Comparison of ENCODE assay signal across 27 cellular contexts in genomic region chr9:126531591-126531990, GRCh38.
DNase-seq lines count a peak whose midpoint lies in the region; ATAC-seq, FAIRE-seq and TF ChIP-seq lines count a peak whose summit lies in the region.
"Had no signal": no experiment of that assay in that cellular context is flagged by ENCODE, and none has a peak within 500 bp of the region (broad histone marks: within the 10 kb centered on the region; RNA-seq: fewer than 3 reads in every experiment).

No MANE protein-coding gene starts in this region.

- ATAC-seq in WTC11: no peak
- no peak for ATAC-seq in GM21529 (IDR thresholded peaks at IDR 0.05; ENCODE audit: unreplicated experiment)
- ATAC-seq: body of pancreas; stimulated activated naive CD8-positive, alpha-beta T cell treated with anti-CD3 and anti-CD28 coated beads, Interleukin-15, Interleukin-2, amounts not matched to agents 100 U/mL and 50 U/mL, for 24 hours had no signal

- no peaks in the 10 kb centered on the region for H4K20me1 ChIP-seq in osteoblast (ENCODE audit: insufficient read depth, low read length)

- no peak overlapping the region for H3K4me2 ChIP-seq in osteoblast (ENCODE audit: insufficient read depth, low read length)
- H3K4me2 ChIP-seq: A549 had no signal

- H3K27ac ChIP-seq in osteoblast (ENCODE audit: low read depth, low read length) (no peak overlapping the region), stomach (no peak overlapping the region)
- H3K27ac ChIP-seq: A549, body of pancreas, HL-60, Peyer's patch, psoas muscle, tibial artery had no signal

- H3K36me3 ChIP-seq in osteoblast (ENCODE audit: insufficient read depth, low read length): no peaks in the 10 kb centered on the region
- H3K36me3 ChIP-seq in stomach: no peaks in the 10 kb centered on the region
- H3K36me3 ChIP-seq: BE2C, Peyer's patch, tibial artery had no signal

- H3K9me3 ChIP-seq in osteoblast (ENCODE audit: low read depth, low read length): no peaks in the 10 kb centered on the region
- no peaks in the 10 kb centered on the region for H3K9me3 ChIP-seq in stomach
- H3K9me3 ChIP-seq: A549, BE2C, body of pancreas, Peyer's patch, psoas muscle, tibial artery had no signal

- no peak for DNase-seq in CD14-positive monocyte (ENCODE audit: low spot score)
- no peak for DNase-seq in WTC11 (ENCODE audit: low spot score)
- peak; percentile 57 for DNase-seq in islet precursor cell
- DNase-seq in osteoblast (ENCODE audit: insufficient read length, low spot score, missing footprints): peak; percentile 67
- no peak for DNase-seq in GM12892 (ENCODE audit: insufficient read length)
- no peak for DNase-seq in COLO829 (ENCODE audit: low spot score)
- no peak for DNase-seq in stomach
- DNase-seq: activated CD8-positive, alpha-beta memory T cell treated with anti-CD3 and anti-CD28 coated beads for 24 hours; activated T-cell treated with anti-CD3 and anti-CD28 coated beads, Interleukin-2, amount 50 U/mL, for 24 hours; DMS53; effector CD8-positive, alpha-beta T cell; erythroblast; midbrain; NCI-H1048; NCI-H1694 treated with DMSO at 0.1 percent for 48 hours; NCI-H524 treated with DMSO at 0.1 percent for 48 hours; Peyer's patch; psoas muscle; stimulated activated CD4-positive, alpha-beta T cell treated with anti-CD3 and anti-CD28 coated beads, Interleukin-2, amount 100 ng/mL, for 48 hours; stimulated activated naive CD8-positive, alpha-beta T cell treated with anti-CD3 and anti-CD28 coated beads, Interleukin-15, Interleukin-2, amounts not matched to agents 100 U/mL and 50 U/mL, for 24 hours; tibial artery had no signal

- TF ChIP-seq POLR2A in GM12892 (IDR thresholded peaks at IDR 0.05; ENCODE audit: low read depth, low read length): no peak
- no peak for TF ChIP-seq POLR2A in stomach (IDR thresholded peaks at IDR 0.05)

- H3K79me2 ChIP-seq in osteoblast (ENCODE audit: insufficient read depth, low read length): no peaks in the 10 kb centered on the region

- TF ChIP-seq EP300 in stomach (IDR thresholded peaks at IDR 0.05): no peak

- H3K27ac Mint-ChIP-seq in CD14-positive monocyte (peak overlapping the region in 4 of 7 donors; percentile 13 to 85 (median 80)), WTC11 (0 out of 2 replicates have a peak overlapping the region, but pooled peaks have one; percentile 41)
- H3K27ac Mint-ChIP-seq: activated T-cell treated with anti-CD3 and anti-CD28 coated beads, Interleukin-2, amount 50 U/mL, for 24 hours had no signal

- H3K9me3 Mint-ChIP-seq in CD14-positive monocyte: peaks cover 0 to 2% (median 0%) of the 10 kb centered on the region in 7 donors
- no peaks in the 10 kb centered on the region for H3K9me3 Mint-ChIP-seq in WTC11
- H3K9me3 Mint-ChIP-seq: activated T-cell treated with anti-CD3 and anti-CD28 coated beads, Interleukin-2, amount 50 U/mL, for 24 hours had no signal

- CTCF ChIA-PET in WTC11 (lab: Charles Lee): interaction anchor here (0.8 to 4.2 kb wide), 6 partner anchors 18 to 159 kb away, joined by 3 to 23 read pairs (median 10); no protein-coding TSS in a partner anchor

- peaks cover 0 to 2% (median 0%) of the 10 kb centered on the region in 3 donors for H3K27me3 Mint-ChIP-seq in CD14-positive monocyte (ENCODE audit: low read depth in 3 of 3)
- H3K27me3 Mint-ChIP-seq in WTC11 (ENCODE audit: low read depth): peaks cover 9% of the 10 kb centered on the region

- peaks cover 79% of the 10 kb centered on the region for H3K27me3 ChIP-seq in osteoblast (ENCODE audit: insufficient read depth, low read length)
- peaks cover 0 to 41% (median 8%) of the 10 kb centered on the region in 3 donors for H3K27me3 ChIP-seq in stomach
- H3K27me3 ChIP-seq: BE2C, body of pancreas, Peyer's patch had no signal

- no peaks in the 10 kb centered on the region for H3K4me1 ChIP-seq in osteoblast (ENCODE audit: insufficient read depth, low read length)
- peaks cover 0 to 14% (median 0%) of the 10 kb centered on the region in 4 donors for H3K4me1 ChIP-seq in stomach
- H3K4me1 ChIP-seq: A549, body of pancreas, psoas muscle, tibial artery had no signal

- WGBS in stomach, 5 donors: 63 to 77% (median 65%) methylated on average over 4 to 5 of the region's 5 CpGs

- FAIRE-seq in GM12892 (lab: Jason Lieb, UNC): no peak
- FAIRE-seq: A549, H54 had no signal

- no peak overlapping the region for H2AFZ ChIP-seq in osteoblast (ENCODE audit: low read length)

- H3K4me1 Mint-ChIP-seq in CD14-positive monocyte (peaks cover 65% of the 10 kb centered on the region), WTC11 (peaks cover 74% of the 10 kb centered on the region)

- H3K4me3 ChIP-seq in osteoblast (ENCODE audit: insufficient read depth, low read length) (no peak overlapping the region), stomach (no peak overlapping the region)
- H3K4me3 ChIP-seq: A549, body of pancreas, Peyer's patch, psoas muscle, tibial artery had no signal

- H3K4me3 Mint-ChIP-seq in CD14-positive monocyte: no peak overlapping the region
- no peak overlapping the region for H3K4me3 Mint-ChIP-seq in WTC11
- H3K4me3 Mint-ChIP-seq: activated T-cell treated with anti-CD3 and anti-CD28 coated beads, Interleukin-2, amount 50 U/mL, for 24 hours had no signal

- H3K36me3 Mint-ChIP-seq in CD14-positive monocyte (peaks cover 0 to 2% of the 10 kb centered on the region in 2 donors), WTC11 (no peaks in the 10 kb centered on the region)

- POLR2A ChIA-PET in WTC11 (lab: Charles Lee): no interaction called here

- no peak for TF ChIP-seq CTCF in CD14-positive monocyte (IDR thresholded peaks at IDR 0.05)
- no peak for TF ChIP-seq CTCF in WTC11 (IDR thresholded peaks at IDR 0.05)
- TF ChIP-seq CTCF in osteoblast (IDR thresholded peaks at IDR 0.05; ENCODE audit: extremely low read depth, low read depth, low read length): no peak
- TF ChIP-seq CTCF in stomach (IDR thresholded peaks at IDR 0.05): no peak

- intact Hi-C loops in CD14-positive monocyte (cut with micrococcal nuclease) (no loop called here), stomach (cut with DNase I; ENCODE audit: low total_unique reads) (no loop called here)

TF ChIP-seq in WTC11, 78 proteins besides CTCF, POLR2A, EP300 and RAD21 (continues in another document):
- TF ChIP-seq JAZF1 (CRISPR knock-in tag; IDR thresholded peaks at IDR 0.05) (no peak), GRHL2 (CRISPR knock-in tag; IDR thresholded peaks at IDR 0.05; ENCODE audit: insufficient replicate concordance, severe bottlenecking) (no peak), ZBTB21 (CRISPR knock-in tag; IDR thresholded peaks at IDR 0.05; ENCODE audit: borderline replicate concordance) (no peak), ZNF671 (CRISPR knock-in tag; IDR thresholded peaks at IDR 0.05) (no peak), E2F1 (CRISPR knock-in tag; IDR thresholded peaks at IDR 0.05) (no peak), ZNF317 (CRISPR knock-in tag; IDR thresholded peaks at IDR 0.05; ENCODE audit: borderline replicate concordance, low read depth) (no peak)
- TF ChIP-seq, protein P1, sequence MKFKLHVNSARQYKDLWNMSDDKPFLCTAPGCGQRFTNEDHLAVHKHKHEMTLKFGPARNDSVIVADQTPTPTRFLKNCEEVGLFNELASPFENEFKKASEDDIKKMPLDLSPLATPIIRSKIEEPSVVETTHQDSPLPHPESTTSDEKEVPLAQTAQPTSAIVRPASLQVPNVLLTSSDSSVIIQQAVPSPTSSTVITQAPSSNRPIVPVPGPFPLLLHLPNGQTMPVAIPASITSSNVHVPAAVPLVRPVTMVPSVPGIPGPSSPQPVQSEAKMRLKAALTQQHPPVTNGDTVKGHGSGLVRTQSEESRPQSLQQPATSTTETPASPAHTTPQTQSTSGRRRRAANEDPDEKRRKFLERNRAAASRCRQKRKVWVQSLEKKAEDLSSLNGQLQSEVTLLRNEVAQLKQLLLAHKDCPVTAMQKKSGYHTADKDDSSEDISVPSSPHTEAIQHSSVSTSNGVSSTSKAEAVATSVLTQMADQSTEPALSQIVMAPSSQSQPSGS (CRISPR knock-in tag; IDR thresholded peaks at IDR 0.05; ENCODE audit: borderline replicate concordance, low read depth): no peak
- TF ChIP-seq, protein P2, sequence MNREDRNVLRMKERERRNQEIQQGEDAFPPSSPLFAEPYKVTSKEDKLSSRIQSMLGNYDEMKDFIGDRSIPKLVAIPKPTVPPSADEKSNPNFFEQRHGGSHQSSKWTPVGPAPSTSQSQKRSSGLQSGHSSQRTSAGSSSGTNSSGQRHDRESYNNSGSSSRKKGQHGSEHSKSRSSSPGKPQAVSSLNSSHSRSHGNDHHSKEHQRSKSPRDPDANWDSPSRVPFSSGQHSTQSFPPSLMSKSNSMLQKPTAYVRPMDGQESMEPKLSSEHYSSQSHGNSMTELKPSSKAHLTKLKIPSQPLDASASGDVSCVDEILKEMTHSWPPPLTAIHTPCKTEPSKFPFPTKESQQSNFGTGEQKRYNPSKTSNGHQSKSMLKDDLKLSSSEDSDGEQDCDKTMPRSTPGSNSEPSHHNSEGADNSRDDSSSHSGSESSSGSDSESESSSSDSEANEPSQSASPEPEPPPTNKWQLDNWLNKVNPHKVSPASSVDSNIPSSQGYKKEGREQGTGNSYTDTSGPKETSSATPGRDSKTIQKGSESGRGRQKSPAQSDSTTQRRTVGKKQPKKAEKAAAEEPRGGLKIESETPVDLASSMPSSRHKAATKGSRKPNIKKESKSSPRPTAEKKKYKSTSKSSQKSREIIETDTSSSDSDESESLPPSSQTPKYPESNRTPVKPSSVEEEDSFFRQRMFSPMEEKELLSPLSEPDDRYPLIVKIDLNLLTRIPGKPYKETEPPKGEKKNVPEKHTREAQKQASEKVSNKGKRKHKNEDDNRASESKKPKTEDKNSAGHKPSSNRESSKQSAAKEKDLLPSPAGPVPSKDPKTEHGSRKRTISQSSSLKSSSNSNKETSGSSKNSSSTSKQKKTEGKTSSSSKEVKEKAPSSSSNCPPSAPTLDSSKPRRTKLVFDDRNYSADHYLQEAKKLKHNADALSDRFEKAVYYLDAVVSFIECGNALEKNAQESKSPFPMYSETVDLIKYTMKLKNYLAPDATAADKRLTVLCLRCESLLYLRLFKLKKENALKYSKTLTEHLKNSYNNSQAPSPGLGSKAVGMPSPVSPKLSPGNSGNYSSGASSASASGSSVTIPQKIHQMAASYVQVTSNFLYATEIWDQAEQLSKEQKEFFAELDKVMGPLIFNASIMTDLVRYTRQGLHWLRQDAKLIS (CRISPR knock-in tag; IDR thresholded peaks at IDR 0.05; ENCODE audit: borderline replicate concordance): no peak

Comparison
In these comparisons a context has a peak if more than half of its experiments do, and no peak if none do; other contexts are left out.
1. DNase-seq: peak in islet precursor cell (single experiment) and osteoblast (single experiment); none in CD14-positive monocyte (single experiment), WTC11 (single experiment), GM12892 (single experiment), COLO829 (single experiment) and stomach (single experiment).